In genomic region chr2:43634604-43635306, GRCh38 we compare ENCODE assay signal across 8 cellular contexts. TPM values are rescaled to one million over a fixed set of nuclear protein-coding genes. Genes with fewer than 3 reads are reported as not detected.
DNase-seq lines count a peak whose midpoint lies in the region; ATAC-seq, FAIRE-seq and TF ChIP-seq lines count a peak whose summit lies in the region.

No MANE protein-coding gene starts in this region.

- H3K36me3 Mint-ChIP-seq in MCF 10A (ENCODE audit: insufficient read depth, unreplicated experiment), result no peaks in the 10 kb centered on the region

- no peak overlapping the region for H3K9ac ChIP-seq in Karpas-422 (ENCODE audit: low read length)

- no peak for FAIRE-seq in RCC 7860 (lab: Jason Lieb, UNC)

- DNase-seq in EH (ENCODE audit: low read depth), result peak; percentile 88
- peak; percentile 62 for DNase-seq in NCI-H2196 (lab: John Stamatoyannopoulos, UW; ENCODE audit: unreplicated experiment)
- DNase-seq in MCF 10A (ENCODE audit: unreplicated experiment), result peak; percentile 45
- peak; percentile 30 for DNase-seq in non-pigmented ciliary epithelial cell (ENCODE audit: low read depth)
- DNase-seq in Karpas-422, result no peak
- no peak for DNase-seq in RCC 7860 (ENCODE audit: low spot score)
- DNase-seq in effector CD8-positive, alpha-beta T cell (lab: John Stamatoyannopoulos, UW), result no peak

- H3K27me3 ChIP-seq in Karpas-422 (ENCODE audit: low read length), result no peaks in the 10 kb centered on the region

- BruUV-seq in MCF 10A (replicated peaks; lab: Mats Ljungman, UMichigan), result no TSS peak

- H3K4me3 ChIP-seq in Karpas-422 (ENCODE audit: low read length), result no peak overlapping the region

- H3K4me1 Mint-ChIP-seq in MCF 10A (ENCODE audit: insufficient read depth, unreplicated experiment), result peaks cover 26% of the 10 kb centered on the region

- CTCF ChIA-PET in MCF 10A (lab: Yijun Ruan, JAX), result interaction anchor here (0.7 kb wide), 1 partner anchor 9 kb away, joined by 3 read pairs; no protein-coding TSS in a partner anchor

- intact Hi-C loops in MCF 10A (cut with micrococcal nuclease), result no loop called here

- no peak overlapping the region for H3K27ac ChIP-seq in Karpas-422 (ENCODE audit: low read length)

- no peaks in the 10 kb centered on the region for H3K79me2 ChIP-seq in Karpas-422 (ENCODE audit: low read length)

- TF ChIP-seq CTCF in MCF 10A (IDR thresholded peaks at IDR 0.05; ENCODE audit: unreplicated experiment), result no peak

- no peaks in the 10 kb centered on the region for H3K9me3 Mint-ChIP-seq in MCF 10A (ENCODE audit: unreplicated experiment)

- H3K27ac Mint-ChIP-seq in MCF 10A (ENCODE audit: low read depth, unreplicated experiment), result no peak overlapping the region

- H3K9me2 ChIP-seq in Karpas-422 (replicated peaks; ENCODE audit: insufficient read depth, low read length), result no peaks in the 10 kb centered on the region

- H3K9me3 ChIP-seq in Karpas-422 (ENCODE audit: low read length), result 0 out of 2 replicates have a peak, but pooled peaks cover 3% of the 10 kb centered on the region

- no peaks in the 10 kb centered on the region for H3K36me3 ChIP-seq in Karpas-422 (ENCODE audit: insufficient read depth, low read length)

- no peaks in the 10 kb centered on the region for H4K20me1 ChIP-seq in Karpas-422 (ENCODE audit: insufficient read depth, low read depth, low read length)

- no peak overlapping the region for H3K4me2 ChIP-seq in Karpas-422 (ENCODE audit: low read depth, low read length, poor library complexity, severe bottlenecking)

- H3K27me3 Mint-ChIP-seq in MCF 10A (ENCODE audit: insufficient read depth, unreplicated experiment), result peaks cover 36% of the 10 kb centered on the region

- peak overlapping the region; percentile 24 for H3K4me3 Mint-ChIP-seq in MCF 10A (ENCODE audit: unreplicated experiment)

- POLR2A ChIA-PET in MCF 10A (lab: Yijun Ruan, JAX), result interaction anchor here (0.9 kb wide), 1 partner anchor 139 kb away, joined by 3 read pairs; the partner anchor contains the start of gene DYNC2LI1

- no peak overlapping the region for H2AFZ ChIP-seq in Karpas-422 (ENCODE audit: low read length)

- 0 out of 2 replicates have a peak, but pooled peaks cover 3% of the 10 kb centered on the region for H3K4me1 ChIP-seq in Karpas-422 (ENCODE audit: low read length)

- no peak for ATAC-seq in HG03571 (IDR thresholded peaks at IDR 0.05; ENCODE audit: unreplicated experiment)

RNA-seq across cellular contexts. Expression of gene PLEKHH2, which starts 2.3 kb away (rescaled TPM):
- total RNA-seq in MCF 10A (2022), result 0.93 and 1.2 TPM in 2 replicates
- total RNA-seq in Karpas-422 (2014; rRNA removed; shearing (Covaris generic); ENCODE audit: low replicate concordance), result not detected in 2 replicates

RNA-seq across cellular contexts. Expression of gene THADA, which starts 38.9 kb away (rescaled TPM):
- total RNA-seq in MCF 10A (2022), result 42.3 and 49.8 TPM in 2 replicates
- total RNA-seq in Karpas-422 (2014; rRNA removed; shearing (Covaris generic); ENCODE audit: low replicate concordance), result 29.4 and 35.6 TPM in 2 replicates

RNA-seq across cellular contexts. Expression of gene C1GALT1C1L, which starts 41.5 kb away (rescaled TPM):
- 0.27 TPM in 1 of 2 replicates, not detected in the other for total RNA-seq in MCF 10A (2022)
- total RNA-seq in Karpas-422 (2014; rRNA removed; shearing (Covaris generic); ENCODE audit: low replicate concordance), result not detected in 2 replicates

Comparison
In these comparisons a context has a peak if more than half of its experiments do, and no peak if none do; other contexts are left out.
1. DNase-seq: peak in EH (single experiment), NCI-H2196 (single experiment), MCF 10A (single experiment) and non-pigmented ciliary epithelial cell (single experiment); none in Karpas-422 (single experiment), RCC 7860 (single experiment) and effector CD8-positive, alpha-beta T cell (single experiment).